In the genomic region with DNA sequence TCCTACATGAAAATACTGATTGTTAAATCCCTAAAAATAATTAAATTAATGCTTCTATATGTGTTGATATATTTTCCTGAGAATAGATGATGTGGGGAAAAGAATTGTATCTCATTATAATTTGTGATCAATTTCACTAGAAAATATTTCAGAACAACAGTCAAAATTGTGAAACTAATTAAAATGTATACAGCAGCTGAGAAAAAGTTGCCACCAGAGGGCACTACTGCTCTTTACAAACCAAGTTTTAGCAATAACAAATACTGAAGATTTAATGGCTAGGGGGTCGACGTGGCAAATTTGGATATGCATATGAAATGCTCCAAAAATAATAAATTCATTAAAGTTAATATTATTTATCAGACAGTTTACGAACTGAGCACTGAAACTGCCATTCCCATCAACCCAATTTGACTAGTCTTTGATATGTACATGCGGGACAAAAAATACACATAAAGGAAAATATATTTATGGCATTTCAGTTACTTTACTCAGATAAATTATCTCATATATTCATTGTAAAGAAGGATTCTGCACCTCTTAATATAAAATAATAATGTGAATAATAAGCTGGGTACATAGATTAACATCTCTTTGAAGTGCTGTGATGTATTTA, we compare ENCODE assay signal across 9 cellular contexts.
A peak's percentile ranks its signal among the peaks of the same experiment; 100 is the strongest.
DNase-seq lines count a peak whose midpoint lies in the region; ATAC-seq and TF ChIP-seq lines count a peak whose summit lies in the region.
"Had no signal": no experiment of that assay in that cellular context is flagged by ENCODE, and none has a peak within 500 bp of the region (broad histone marks: within the 10 kb centered on the region; RNA-seq: fewer than 3 reads in every experiment).

No MANE protein-coding gene starts in this region.

- ATAC-seq in GM18858 (IDR thresholded peaks at IDR 0.05; ENCODE audit: unreplicated experiment) (no peak), HG03139 (IDR thresholded peaks at IDR 0.05; ENCODE audit: unreplicated experiment) (no peak)

- no peak overlapping the region for H2BK12ac ChIP-seq in neuronal stem cell (ENCODE audit: low read length)

- no peaks in the 10 kb centered on the region for H3K9me3 ChIP-seq in neuronal stem cell (replicated peaks in 1 of 2; ENCODE audit: control insufficient read depth in 2 of 2, insufficient read depth in 1 of 2, low read depth in 1 of 2, low read length in 2 of 2)

- no peak overlapping the region for H3K4ac ChIP-seq in neuronal stem cell (ENCODE audit: low read length)

- H2BK120ac ChIP-seq in neuronal stem cell (ENCODE audit: low read depth, low read length): no peak overlapping the region

- H3K9ac ChIP-seq in neuronal stem cell (ENCODE audit: low read depth, low read length, poor library complexity): no peak overlapping the region
- H3K9ac ChIP-seq: BLaER1 had no signal

- TF ChIP-seq CTCF in epithelial cell of proximal tubule (conservative IDR thresholded peaks at IDR 0.05; ENCODE audit: low read depth, low read length): peak; percentile 72

- H3K23ac ChIP-seq in neuronal stem cell (ENCODE audit: low read depth, low read length, poor library complexity): no peak overlapping the region

- no peak overlapping the region for H2AK5ac ChIP-seq in neuronal stem cell (ENCODE audit: low read depth, low read length)

- H4K91ac ChIP-seq in neuronal stem cell (ENCODE audit: low read depth, low read length, poor library complexity): no peak overlapping the region

- DNase-seq in NCI-H1417 (lab: John Stamatoyannopoulos, UW): peak; percentile 38 to 78 (median 39)
- no peak for DNase-seq in NCI-H1417 treated with DMSO at 0.1 percent for 48 hours (lab: John Stamatoyannopoulos, UW)
- peak; percentile 59 for DNase-seq in KG1 (lab: John Stamatoyannopoulos, UW)
- peak; percentile 38 for DNase-seq in SKM-1 treated with dmso at 0.1 percent for 144 hours (lab: John Stamatoyannopoulos, UW; ENCODE audit: unreplicated experiment)
- DNase-seq in epithelial cell of proximal tubule (ENCODE audit: low read depth): no peak
- peak; percentile 56 for DNase-seq in neuronal stem cell (ENCODE audit: low spot score)

- no peaks in the 10 kb centered on the region for H3K27me3 ChIP-seq in neuronal stem cell (ENCODE audit: control insufficient read depth in 3 of 3, insufficient read depth in 3 of 3, low read depth in 1 of 3, low read length in 3 of 3)
- H3K27me3 ChIP-seq: BLaER1 had no signal

- no peak overlapping the region for H4K8ac ChIP-seq in neuronal stem cell (ENCODE audit: low read depth, low read length)

- no peak overlapping the region for H3K4me3 ChIP-seq in epithelial cell of proximal tubule (ENCODE audit: low read depth, low read length)
- no peak overlapping the region for H3K4me3 ChIP-seq in neuronal stem cell (ENCODE audit: low read length in 2 of 2)
- H3K4me3 ChIP-seq: BLaER1 had no signal

- no peak overlapping the region for H3K18ac ChIP-seq in neuronal stem cell (ENCODE audit: low read length)

- H3K36me3 ChIP-seq in neuronal stem cell (replicated peaks in 1 of 2; ENCODE audit: control insufficient read depth in 2 of 2, insufficient read depth in 2 of 2, low read length in 2 of 2): no peaks in the 10 kb centered on the region
- H3K36me3 ChIP-seq: BLaER1 had no signal

- H3K4me1 ChIP-seq in neuronal stem cell (ENCODE audit: control insufficient read depth in 2 of 2, insufficient read depth in 1 of 2, low read depth in 1 of 2, low read length in 2 of 2): no peaks in the 10 kb centered on the region
- H3K4me1 ChIP-seq: BLaER1 had no signal

- no peak overlapping the region for H3K4me2 ChIP-seq in neuronal stem cell (ENCODE audit: insufficient read depth, low read length, poor library complexity, severe bottlenecking)
- H3K4me2 ChIP-seq: BLaER1 had no signal

- no peak overlapping the region for H3K27ac ChIP-seq in neuronal stem cell (replicated peaks; ENCODE audit: low read length)
- H3K27ac ChIP-seq: BLaER1 had no signal

- no peak overlapping the region for H2BK5ac ChIP-seq in neuronal stem cell (ENCODE audit: low read length)

- H2BK15ac ChIP-seq in neuronal stem cell (ENCODE audit: low read length): no peak overlapping the region

- no CpG with 5 or more reads among the region's 4 CpGs for WGBS in neuronal stem cell (ENCODE audit: extremely low coverage in 2 of 2, insufficient read length in 2 of 2, insufficient replicate concordance in 1 of 2), 2 donors

- H3K14ac ChIP-seq in neuronal stem cell (ENCODE audit: low read length): no peak overlapping the region

- no peak overlapping the region for H2AFZ ChIP-seq in neuronal stem cell (ENCODE audit: low read length)

- H3K79me1 ChIP-seq in neuronal stem cell (ENCODE audit: low read depth, low read length): no peaks in the 10 kb centered on the region

Comparison
In these comparisons a context has a peak if more than half of its experiments do, and no peak if none do; other contexts are left out.
1. DNase-seq: peak in NCI-H1417 (3 of 3), KG1 (single experiment), SKM-1 treated with dmso at 0.1 percent for 144 hours (single experiment) and neuronal stem cell (single experiment); none in NCI-H1417 treated with DMSO at 0.1 percent for 48 hours (single experiment) and epithelial cell of proximal tubule (single experiment).